8 cellular contexts compared by ENCODE assay signal in the genomic region with DNA sequence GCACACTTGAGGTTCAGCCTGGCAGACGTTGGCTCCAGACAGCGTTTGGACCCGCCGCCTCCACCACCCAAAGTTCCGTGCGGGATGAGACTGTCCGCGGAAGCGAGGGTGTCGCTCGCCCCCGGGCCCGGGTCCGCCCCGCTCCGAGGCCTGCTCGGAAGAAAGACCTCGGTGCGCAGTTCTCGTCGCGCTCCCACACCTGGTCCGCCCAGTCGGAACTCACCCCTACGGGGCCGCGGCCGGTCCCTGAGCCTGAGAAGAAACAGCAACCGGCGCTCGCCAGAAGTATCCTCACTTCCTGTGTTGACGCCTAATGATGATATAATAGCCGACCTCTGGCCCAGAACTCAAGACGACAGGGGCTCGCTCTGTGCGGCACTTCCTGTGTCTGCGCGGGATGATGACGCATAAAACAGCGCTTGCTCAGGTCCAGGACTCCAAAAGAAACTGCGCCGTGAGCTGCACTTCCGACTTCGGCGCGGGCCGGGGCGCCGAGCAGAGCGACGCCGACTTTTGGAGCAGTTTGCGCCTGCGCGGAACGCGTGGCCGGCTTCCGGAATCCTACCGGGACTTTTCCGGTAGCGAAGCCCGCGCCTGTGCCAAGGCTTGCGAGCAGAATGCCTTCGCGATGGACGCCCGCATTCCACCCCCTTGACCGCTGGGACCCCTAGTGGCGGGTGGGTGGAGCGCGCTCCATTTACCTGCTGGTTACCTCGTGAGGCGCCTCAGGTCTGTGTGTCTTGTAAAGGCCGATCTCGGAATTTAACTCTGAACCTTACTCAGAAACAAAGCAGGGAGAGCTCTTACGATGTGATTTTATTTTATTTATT. TPM values are rescaled to one million over a fixed set of nuclear protein-coding genes. Genes with fewer than 3 reads are reported as not detected.
DNase-seq lines count a peak whose midpoint lies in the region; ATAC-seq, FAIRE-seq and TF ChIP-seq lines count a peak whose summit lies in the region.
"Not testable (repeated sequence)": the region's sequence is repeated elsewhere in the genome, so short reads cannot be mapped to it uniquely, and the experiment has no call there.

A gene (minus strand): TSS at position 323 of the 830 bp plus-strand sequence. CDS start 1,539 bp downstream, outside the sequence.

- H3K4me1 ChIP-seq in kidney (ENCODE audit: control insufficient read depth in 1 of 2, insufficient read depth in 1 of 2, low read depth in 1 of 2, low read length in 2 of 2), result not testable (repeated sequence)

- intact Hi-C loops in kidney (cut with DNase I), result not testable (repeated sequence)

- DNase-seq in AG10803 (ENCODE audit: low read depth), result peak; percentile 97
- peak; percentile 99 for DNase-seq in NCI-H446 treated with DMSO at 0.1 percent for 48 hours (lab: John Stamatoyannopoulos, UW)
- DNase-seq in cerebellar cortex (ENCODE audit: low spot score), result peak; percentile 99
- peak; percentile 96 for DNase-seq in kidney
- peak; percentile 99 for DNase-seq in stimulated activated CD4-positive, alpha-beta T cell treated with anti-CD3 and anti-CD28 coated beads, Interleukin-15, amount 100 ng/mL, for 24 hours

- H3K36me3 ChIP-seq in kidney (ENCODE audit: control insufficient read depth in 1 of 2, insufficient read depth in 2 of 2, low read length in 2 of 2), result peaks cover 10 to 12% of the 10 kb centered on the region in 2 donors

- H3K9me3 ChIP-seq in kidney (ENCODE audit: control insufficient read depth in 1 of 2, low read length in 2 of 2), result not testable (repeated sequence)

- peak within 1 kb of the TSS; percentile 57 for H3K4me3 ChIP-seq in AG10803 (ENCODE audit: low read length)
- H3K4me3 ChIP-seq in kidney (ENCODE audit: low read length in 2 of 2), result peak within 1 kb of the TSS; percentile 50 to 51

- FAIRE-seq in kidney (lab: Jason Lieb, UNC), result peak; percentile 66

- ATAC-seq in GM19023 (IDR thresholded peaks at IDR 0.05; ENCODE audit: unreplicated experiment), result peak; percentile 92
- ATAC-seq in HG03342 (IDR thresholded peaks at IDR 0.05; ENCODE audit: unreplicated experiment), result peak; percentile 91
- ATAC-seq in activated CD4-positive, CD25-positive, alpha-beta regulatory T cell treated with anti-CD3 and anti-CD28 coated beads, Interleukin-2, amount 50 U/mL, for 24 hours, result peak; percentile 92 to 97

- peak; percentile 5; the same call in 1 of the 2 replicates for TF ChIP-seq CTCF in AG10803 (conservative IDR thresholded peaks at IDR 0.05; ENCODE audit: low read length)
- TF ChIP-seq CTCF in kidney (IDR thresholded peaks at IDR 0.05; ENCODE audit: borderline replicate concordance, extremely low read depth, insufficient read depth), result peak; percentile 7

- peak within 1 kb of the TSS; percentile 67 to 72 for H3K27ac ChIP-seq in kidney (ENCODE audit: low read depth in 2 of 2, low read length in 2 of 2)

- H3K9ac ChIP-seq in kidney (ENCODE audit: low read length in 2 of 2), result not testable (repeated sequence)

RNA-seq across cellular contexts. Expression of the gene that starts here (rescaled TPM):
- total RNA-seq in kidney, result 37.3 TPM
- polyA plus RNA-seq in kidney (ENCODE audit: insufficient read depth, low read depth, low replicate concordance), result 21.5 TPM

Comparison
In these comparisons a context has a peak if more than half of its experiments do, and no peak if none do; other contexts are left out.
1. Peak in every context shown above with its lines: DNase-seq, ATAC-seq, H3K4me3 ChIP-seq and H3K27ac ChIP-seq.